8 cellular contexts compared by ENCODE assay signal in genomic region chr12:10213168-10214130, GRCh38. TPM values are rescaled to one million over a fixed set of nuclear protein-coding genes. Genes with fewer than 3 reads are reported as not detected.
DNase-seq lines count a peak whose midpoint lies in the region; FAIRE-seq and TF ChIP-seq lines count a peak whose summit lies in the region.

No MANE protein-coding gene starts in this region.

- H2AK5ac ChIP-seq in H9 (ENCODE audit: insufficient read length, low read length): no peak overlapping the region

- no peak overlapping the region for H3K56ac ChIP-seq in H9 (ENCODE audit: insufficient read length, low read depth, low read length)

- H3K36me3 Mint-ChIP-seq in H9 (ENCODE audit: insufficient read depth in 1 of 3, low read depth in 3 of 3): peaks cover 0 to 6% (median 5%) of the 10 kb centered on the region in 3 experiments; a peak in 6 of 7 replicates

- no peak overlapping the region for H3K27ac ChIP-seq in H9 (ENCODE audit: insufficient read length, low read depth, low read length)

- peak overlapping the region; percentile 95 to 99 (median 97); a peak in 6 of 7 replicates for H3K27ac Mint-ChIP-seq in H9

- H4K8ac ChIP-seq in H9 (replicated peaks; ENCODE audit: insufficient read length, low read depth, low read length): no peak overlapping the region

- no peak overlapping the region for H4K91ac ChIP-seq in H9 (ENCODE audit: insufficient read length, low read depth, low read length)

- H3K4me3 Mint-ChIP-seq in H9: peak overlapping the region; percentile 96 to 99

- H3K27me3 ChIP-seq in H9 (ENCODE audit: insufficient read depth, low read length): no peaks in the 10 kb centered on the region

- peak overlapping the region; percentile 94 for H3K18ac ChIP-seq in H9 (ENCODE audit: insufficient read length, low read depth, low read length)

- peaks cover 19 to 23% of the 10 kb centered on the region in 2 experiments for H3K4me1 Mint-ChIP-seq in H9

- no peak overlapping the region for H4K5ac ChIP-seq in H9 (ENCODE audit: insufficient read length, low read depth, low read length)

- peak overlapping the region; percentile 88; the same call in 1 of the 2 replicates for H3K14ac ChIP-seq in H9 (ENCODE audit: insufficient read depth, low read length)

- DNase-seq in ELF-1 (ENCODE audit: low read depth, low spot score): peak; percentile 75
- peak; percentile 63 for DNase-seq in H9
- peak; percentile 79 for DNase-seq in NCI-H146 treated with DMSO at 0.1 percent for 48 hours (lab: John Stamatoyannopoulos, UW; ENCODE audit: unreplicated experiment)
- peak; percentile 58 for DNase-seq in activated CD4-positive, alpha-beta T cell treated with anti-CD3 and anti-CD28 coated beads for 1 hour
- peak; percentile 58 for DNase-seq in cerebellum (ENCODE audit: low spot score)
- DNase-seq in kidney glomerular epithelial cell (lab: John Stamatoyannopoulos, UW): peak; percentile 77
- DNase-seq in stimulated activated CD4-positive, alpha-beta T cell treated with anti-CD3 and anti-CD28 coated beads, Interleukin-15, amount 100 ng/mL, for 1 hour (ENCODE audit: low read depth in 1 of 2, low spot score in 1 of 2): peak; percentile 36 to 59
- DNase-seq in GM19239 (ENCODE audit: insufficient read length, low spot score): no peak

- peaks cover 11% of the 10 kb centered on the region for H3K79me1 ChIP-seq in H9 (ENCODE audit: insufficient read depth, low read depth, low read length, poor library complexity, severe bottlenecking)

- H2BK120ac ChIP-seq in H9 (ENCODE audit: low read depth, low read length, poor library complexity, severe bottlenecking): no peak overlapping the region

- no peaks in the 10 kb centered on the region for H3K27me3 Mint-ChIP-seq in H9 (ENCODE audit: low read depth)

- H3T11ph ChIP-seq in H9 (ENCODE audit: low read length): no peak overlapping the region

- peaks cover 3% of the 10 kb centered on the region; the same call in 1 of the 2 replicates for H3K79me2 ChIP-seq in H9 (ENCODE audit: insufficient read depth, low read length)

- no peak for FAIRE-seq in GM19239 (lab: Jason Lieb, UNC)

- no peaks in the 10 kb centered on the region for H3K9me3 ChIP-seq in H9 (ENCODE audit: control insufficient read depth, low read depth, low read length)

- H2BK20ac ChIP-seq in H9 (ENCODE audit: low read depth, low read length, poor library complexity, severe bottlenecking): no peak overlapping the region

- peaks cover 6% of the 10 kb centered on the region for H3K4me1 ChIP-seq in H9 (ENCODE audit: insufficient read depth, low read length)

- no CpG with 5 or more reads among the region's 47 CpGs for WGBS in H9 (ENCODE audit: extremely low coverage, insufficient read length, low lambda C conversion rate)

- H2BK15ac ChIP-seq in H9 (ENCODE audit: low read depth, low read length): no peak overlapping the region

- peak overlapping the region; percentile 90 for H3K4me2 ChIP-seq in H9 (ENCODE audit: insufficient read depth, insufficient read length, low read length)

- peaks cover 3% of the 10 kb centered on the region for H4K20me1 ChIP-seq in H9 (ENCODE audit: control insufficient read depth, insufficient read depth, insufficient read length)

- no peak for TF ChIP-seq CTCF in H9 (conservative IDR thresholded peaks at IDR 0.05)

- H2BK12ac ChIP-seq in H9 (ENCODE audit: insufficient read length, low read depth, low read length): no peak overlapping the region

- no peak overlapping the region for H3K23ac ChIP-seq in H9 (ENCODE audit: insufficient read length, low read depth, low read length)

- H2BK5ac ChIP-seq in H9 (ENCODE audit: insufficient read length, low read length): no peak overlapping the region

- H3K23me2 ChIP-seq in H9 (ENCODE audit: insufficient read length, low read depth, low read length, poor library complexity, severe bottlenecking): peaks cover 12% of the 10 kb centered on the region

- H3K4ac ChIP-seq in H9 (ENCODE audit: low read depth, low read length): no peak overlapping the region; the same call in 1 of the 2 replicates

- H2AFZ ChIP-seq in H9 (ENCODE audit: low read length): no peak overlapping the region

- H3K9me3 Mint-ChIP-seq in H9: no peaks in the 10 kb centered on the region; a peak in 1 of 5 replicates

- H3K9ac ChIP-seq in H9 (ENCODE audit: extremely low read depth, insufficient read length, low read length): peak overlapping the region; percentile 86

RNA-seq across cellular contexts. Expression of gene GABARAPL1, which starts 0.8 kb away (rescaled TPM):
- total RNA-seq in H9 (2021) (53.4 and 55.6 TPM in 2 replicates), cerebellum (33.1 TPM)

RNA-seq across cellular contexts. Expression of gene TMEM52B, which starts 34.6 kb away (rescaled TPM):
- not detected in 2 replicates for total RNA-seq in H9 (2021)
- 0.27 TPM for total RNA-seq in cerebellum

RNA-seq across cellular contexts. Expression of gene OLR1, which starts 41.5 kb away (rescaled TPM):
- not detected in 2 replicates for total RNA-seq in H9 (2021)
- 4.8 TPM for total RNA-seq in cerebellum
